23 cellular contexts compared by ENCODE assay signal in the genomic region with DNA sequence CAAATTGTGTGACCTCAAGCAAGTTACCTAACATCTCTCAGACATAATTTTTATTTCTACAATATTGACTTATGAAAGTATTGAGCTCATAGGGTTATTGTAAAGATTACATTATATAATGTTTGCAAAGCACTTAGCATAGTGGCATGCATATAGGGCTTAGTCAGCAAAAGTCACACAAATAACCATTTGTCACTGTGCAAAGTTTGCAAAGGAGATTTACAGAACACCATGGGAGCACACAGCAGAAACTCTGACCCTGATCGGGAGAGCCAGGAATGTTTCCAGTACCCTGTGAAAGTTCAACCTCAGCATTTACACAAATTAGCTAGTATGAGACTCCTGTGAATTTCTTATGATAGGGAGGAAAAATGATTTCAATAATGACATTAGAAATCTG.
A peak's percentile ranks its signal among the peaks of the same experiment; 100 is the strongest.
DNase-seq lines count a peak whose midpoint lies in the region; ATAC-seq, FAIRE-seq and TF ChIP-seq lines count a peak whose summit lies in the region.
"Had no signal": no experiment of that assay in that cellular context is flagged by ENCODE, and none has a peak within 500 bp of the region (broad histone marks: within the 10 kb centered on the region; RNA-seq: fewer than 3 reads in every experiment).

No MANE protein-coding gene starts in this region.

- H3K4me3 ChIP-seq in K562 (no peak overlapping the region), right lobe of liver (no peak overlapping the region)
- H3K4me3 ChIP-seq: A549; BLaER1 treated with 17β-estradiol and CSF1 and Interleukin-3, amounts not matched to agents 10 nM and 100 nM had no signal

- no peak overlapping the region for H3K27ac ChIP-seq in K562 (ENCODE audit: extremely low read depth, low read depth, low read length)
- H3K27ac ChIP-seq in right lobe of liver, result no peak overlapping the region
- H3K27ac ChIP-seq: A549; BLaER1 treated with 17β-estradiol and CSF1 and Interleukin-3, amounts not matched to agents 10 nM and 100 nM had no signal

- no peaks in the 10 kb centered on the region for H4K20me1 ChIP-seq in K562 (replicated peaks; ENCODE audit: control insufficient read depth, insufficient read depth, low read length)
- H4K20me1 ChIP-seq: BLaER1 treated with 17β-estradiol and CSF1 and Interleukin-3, amounts not matched to agents 10 nM and 100 nM had no signal

- ATAC-seq in K562 (no peak), right lobe of liver (peak; percentile 40 to 60 (median 53))
- ATAC-seq: A549 had no signal

- H3K9me1 ChIP-seq in K562 (ENCODE audit: control insufficient read depth, insufficient read depth, low read length), result no peaks in the 10 kb centered on the region

- DNase-seq in T47D (ENCODE audit: low read depth in 1 of 2, low spot score in 1 of 2) (peak; percentile 13 to 56), MCF 10A (ENCODE audit: unreplicated experiment) (no peak), K562 (ENCODE audit: extremely low read depth in 1 of 4, low spot score in 3 of 4) (no peak), right lobe of liver (peak in 1 of 3 donors; percentile 54), NCI-H2171 treated with DMSO at 0.1 percent for 48 hours (lab: John Stamatoyannopoulos, UW) (no peak), NCI-H510A treated with DMSO at 0.1 percent for 48 hours (lab: John Stamatoyannopoulos, UW) (no peak)
- DNase-seq: 8988T; ACHN; AML-193; BE2C; CD4-positive, alpha-beta T cell; CD8-positive, alpha-beta memory T cell; DMS 273 treated with DMSO at 0.1 percent for 48 hours; DND-41; GOT3; H7; HCEC 1CT had no signal

- H2AFZ ChIP-seq in K562 (ENCODE audit: low read depth, low read length), result no peak overlapping the region

- BruUV-seq in MCF 10A (replicated peaks; lab: Mats Ljungman, UMichigan), result no TSS peak
- BruUV-seq in K562 (replicated peaks; lab: Mats Ljungman, UMichigan), result no TSS peak

- no peak for TF ChIP-seq EP300 in K562 (IDR thresholded peaks at IDR 0.05; ENCODE audit: low read length)

- no peak overlapping the region for H3K9ac ChIP-seq in K562 (ENCODE audit: insufficient read depth in 1 of 2, low read depth in 2 of 2, low read length in 2 of 2)
- H3K9ac ChIP-seq: BLaER1 treated with 17β-estradiol and CSF1 and Interleukin-3, amounts not matched to agents 10 nM and 100 nM had no signal

- POLR2A ChIA-PET in MCF 10A (lab: Yijun Ruan, JAX), result no interaction called here
- POLR2A ChIA-PET in K562 (lab: Yijun Ruan, JAX), result no interaction called here

- H3K27ac Mint-ChIP-seq in MCF 10A (ENCODE audit: low read depth, unreplicated experiment), result no peak overlapping the region
- H3K27ac Mint-ChIP-seq: CD14-positive monocyte; CD4-positive, alpha-beta T cell; CD8-positive, alpha-beta memory T cell had no signal

- no peak for FAIRE-seq in K562 (lab: Jason Lieb, UNC)
- FAIRE-seq: A549, D721Med, G401.6, GM12892 had no signal

- H3K27me3 ChIP-seq in K562 (ENCODE audit: control insufficient read depth in 2 of 2, insufficient read depth in 2 of 2, low read length in 2 of 2), result no peaks in the 10 kb centered on the region
- H3K27me3 ChIP-seq in right lobe of liver, result no peaks in the 10 kb centered on the region
- H3K27me3 ChIP-seq: BE2C; BLaER1 treated with 17β-estradiol and CSF1 and Interleukin-3, amounts not matched to agents 10 nM and 100 nM had no signal

- CTCF ChIA-PET in MCF 10A (lab: Yijun Ruan, JAX) (interaction anchor here (1.1 kb wide), 1 partner anchor 13 kb away, joined by 7 read pairs; no protein-coding TSS in a partner anchor), K562 (lab: Yijun Ruan, JAX; ENCODE audit: low intra/inter-chr PET ratio) (no interaction called here)

- no peaks in the 10 kb centered on the region for H3K9me3 ChIP-seq in K562 (replicated peaks; ENCODE audit: control insufficient read depth, insufficient read depth, low read depth, low read length)
- no peaks in the 10 kb centered on the region for H3K9me3 ChIP-seq in right lobe of liver
- H3K9me3 ChIP-seq: A549; BE2C; BLaER1 treated with 17β-estradiol and CSF1 and Interleukin-3, amounts not matched to agents 10 nM and 100 nM had no signal

- intact Hi-C loops in MCF 10A (cut with micrococcal nuclease) (no loop called here), K562 (cut with micrococcal nuclease) (no loop called here), right lobe of liver (cut with DNase I) (no loop called here)

- TF ChIP-seq RAD21 in K562 (CRISPR knock-in tag; conservative IDR thresholded peaks at IDR 0.05 in 1 of 2, IDR thresholded peaks at IDR 0.05 in 1 of 2), result no peak

- H3K36me3 ChIP-seq in K562 (ENCODE audit: control insufficient read depth, insufficient read depth, low read length), result no peaks in the 10 kb centered on the region
- no peaks in the 10 kb centered on the region for H3K36me3 ChIP-seq in right lobe of liver
- H3K36me3 ChIP-seq: BE2C; BLaER1 treated with 17β-estradiol and CSF1 and Interleukin-3, amounts not matched to agents 10 nM and 100 nM had no signal

- no peak for TF ChIP-seq CTCF in MCF 10A (IDR thresholded peaks at IDR 0.05; ENCODE audit: unreplicated experiment)
- no peak for TF ChIP-seq CTCF in K562 (IDR thresholded peaks at IDR 0.05 in 2 of 3, conservative IDR thresholded peaks at IDR 0.05 in 1 of 3; ENCODE audit: insufficient read depth in 2 of 3, low read depth in 1 of 3, low read length in 3 of 3)
- TF ChIP-seq CTCF in right lobe of liver (IDR thresholded peaks at IDR 0.05), result no peak

- H3K36me3 Mint-ChIP-seq in MCF 10A (ENCODE audit: insufficient read depth, unreplicated experiment), result no peaks in the 10 kb centered on the region
- H3K36me3 Mint-ChIP-seq: CD14-positive monocyte; CD8-positive, alpha-beta memory T cell had no signal

- 0% methylated on average over 1 of the region's 1 CpG for WGBS in K562 (ENCODE audit: insufficient coverage, low coverage, missing lambda C conversion rate)
- 32% methylated on average over 1 of the region's 1 CpG for WGBS in right lobe of liver (ENCODE audit: insufficient coverage, low coverage, low lambda C conversion rate, missing lambda C conversion rate)

- H3K4me3 Mint-ChIP-seq in MCF 10A (ENCODE audit: unreplicated experiment), result no peak overlapping the region
- H3K4me3 Mint-ChIP-seq: CD14-positive monocyte; CD4-positive, alpha-beta T cell; CD8-positive, alpha-beta memory T cell had no signal

- in situ Hi-C loops in T47D (cut with HindIII; ENCODE audit: low pct_unique_long_range_greater_than_20kb, low sequenced_read_pairs), result no loop called here
- in situ Hi-C loops in K562 (cut with MboI), result no loop called here

- no peaks in the 10 kb centered on the region for H3K4me1 Mint-ChIP-seq in MCF 10A (ENCODE audit: insufficient read depth, unreplicated experiment)
- H3K4me1 Mint-ChIP-seq: CD14-positive monocyte; CD8-positive, alpha-beta memory T cell had no signal

- peaks cover 5% of the 10 kb centered on the region for H3K9me3 Mint-ChIP-seq in MCF 10A (ENCODE audit: unreplicated experiment)

- TF ChIP-seq POLR2A in K562 (conservative IDR thresholded peaks at IDR 0.05), result no peak
- no peak for TF ChIP-seq POLR2A in right lobe of liver (IDR thresholded peaks at IDR 0.05)

- no peak overlapping the region for H3K4me2 ChIP-seq in K562 (ENCODE audit: insufficient read depth, low read length)
- H3K4me2 ChIP-seq: A549; BLaER1 treated with 17β-estradiol and CSF1 and Interleukin-3, amounts not matched to agents 10 nM and 100 nM had no signal

- no peaks in the 10 kb centered on the region for H3K27me3 Mint-ChIP-seq in MCF 10A (ENCODE audit: insufficient read depth, unreplicated experiment)
- H3K27me3 Mint-ChIP-seq: CD4-positive, alpha-beta T cell; CD8-positive, alpha-beta memory T cell had no signal

- no peaks in the 10 kb centered on the region for H3K79me2 ChIP-seq in K562 (ENCODE audit: control insufficient read depth, insufficient read depth, low read length)

- H3K4me1 ChIP-seq in K562 (replicated peaks in 1 of 2; ENCODE audit: control insufficient read depth in 2 of 2, insufficient read depth in 2 of 2, low read length in 2 of 2), result no peaks in the 10 kb centered on the region
- H3K4me1 ChIP-seq in right lobe of liver, result no peaks in the 10 kb centered on the region
- H3K4me1 ChIP-seq: A549; BE2C; BLaER1 treated with 17β-estradiol and CSF1 and Interleukin-3, amounts not matched to agents 10 nM and 100 nM had no signal

TF ChIP-seq in K562, 482 proteins besides CTCF, POLR2A, EP300 and RAD21:
- TF ChIP-seq STAT5B (CRISPR knock-in tag; IDR thresholded peaks at IDR 0.05) (no peak), RNF2 (IDR thresholded peaks at IDR 0.05) (no peak), MAFG (tag; conservative IDR thresholded peaks at IDR 0.05) (peak; percentile 46; the same call in 1 of the 2 replicates), ZNF253 (CRISPR knock-in tag; conservative IDR thresholded peaks at IDR 0.05) (no peak), MAFK (IDR thresholded peaks at IDR 0.05; ENCODE audit: low read length) (peak; percentile 34), ZNF124 (CRISPR knock-in tag; IDR thresholded peaks at IDR 0.05) (no peak), ZBTB8A (IDR thresholded peaks at IDR 0.05; ENCODE audit: partially characterized antibody) (no peak), RHOXF2B (CRISPR knock-in tag; conservative IDR thresholded peaks at IDR 0.05) (no peak), MAFF (IDR thresholded peaks at IDR 0.05; ENCODE audit: low read length) (peak; percentile 18; the same call in 1 of the 2 replicates)
TF ChIP-seq in K562: peak in this region for 3.

Comparison
In these comparisons a context has a peak if more than half of its experiments do, and no peak if none do; other contexts are left out.
1. DNase-seq: peak in T47D (2 of 2); none in MCF 10A (single experiment), K562 (0 of 4), NCI-H2171 treated with DMSO at 0.1 percent for 48 hours (single experiment) and NCI-H510A treated with DMSO at 0.1 percent for 48 hours (single experiment).